8 cellular contexts compared by ENCODE assay signal in genomic region chr15:92683511-92683834, GRCh38. TPM values are rescaled to one million over a fixed set of nuclear protein-coding genes. Genes with fewer than 3 reads are reported as not detected.
DNase-seq lines count a peak whose midpoint lies in the region; ATAC-seq and TF ChIP-seq lines count a peak whose summit lies in the region.

No MANE protein-coding gene starts in this region.

- in situ Hi-C loops in brain microvascular endothelial cell (cut with HindIII; ENCODE audit: low pct_ligation_motif_present, low sequenced_read_pairs), result no loop called here

- intact Hi-C loops in natural killer cell (cut with micrococcal nuclease), result no loop called here

- peak; percentile 78 for ATAC-seq in HG02884 (IDR thresholded peaks at IDR 0.05; ENCODE audit: unreplicated experiment)
- no peak for ATAC-seq in natural killer cell
- no peak for ATAC-seq in HG02981 (IDR thresholded peaks at IDR 0.05; ENCODE audit: unreplicated experiment)

- DNase-seq in brain microvascular endothelial cell (peak; percentile 48), medulla oblongata (ENCODE audit: extremely low spot score) (peak; percentile 56), natural killer cell (no peak), retina (no peak), cerebellar nuclear complex (lab: John Stamatoyannopoulos, UW) (no peak)

- H3K27ac ChIP-seq in C4-2B (no peak overlapping the region), brain microvascular endothelial cell (no peak overlapping the region)

- no peak overlapping the region for H3K4me3 ChIP-seq in brain microvascular endothelial cell (ENCODE audit: low read depth, low read length)

- H3K4me1 Mint-ChIP-seq in natural killer cell, result no peaks in the 10 kb centered on the region

- H3K9me3 Mint-ChIP-seq in natural killer cell, result peaks cover 0 to 3% of the 10 kb centered on the region in 2 donors

- H3K27ac Mint-ChIP-seq in natural killer cell, result no peak overlapping the region

- no peak overlapping the region for H3K4me3 Mint-ChIP-seq in natural killer cell

- no peaks in the 10 kb centered on the region for H3K27me3 ChIP-seq in brain microvascular endothelial cell (replicated peaks)

- no peaks in the 10 kb centered on the region for H3K36me3 Mint-ChIP-seq in natural killer cell

- TF ChIP-seq CTCF in C4-2B (conservative IDR thresholded peaks at IDR 0.05) (peak; percentile 40), brain microvascular endothelial cell (IDR thresholded peaks at IDR 0.05; ENCODE audit: low read depth, low read length, missing control alignments) (peak; percentile 87), natural killer cell (IDR thresholded peaks at IDR 0.05) (no peak)

- no peaks in the 10 kb centered on the region for H3K36me3 ChIP-seq in brain microvascular endothelial cell (replicated peaks)

- H3K27me3 Mint-ChIP-seq in natural killer cell (ENCODE audit: low read depth in 2 of 2), result peaks cover 21 to 26% of the 10 kb centered on the region in 2 donors

RNA-seq across cellular contexts. Expression of gene FAM174B, which starts 27.9 kb away (rescaled TPM):
- total RNA-seq in natural killer cell, result 1 to 10 TPM in 1 of 3 donors, under 1 TPM in 2; 0.68 to 2.6 (median 0.88) TPM

Comparison
In these comparisons a context has a peak if more than half of its experiments do, and no peak if none do; other contexts are left out.
1. DNase-seq: peak in brain microvascular endothelial cell (single experiment) and medulla oblongata (single experiment); none in natural killer cell (single experiment), retina (single experiment) and cerebellar nuclear complex (0 of 2).